In genomic region chr5:97553829-97554452, GRCh38 we compare ENCODE assay signal across 1 cellular context.
TF ChIP-seq lines count a peak whose summit lies in the region.

No MANE protein-coding gene starts in this region.

TF ChIP-seq in HepG2, 621 proteins besides CTCF, POLR2A, EP300 and RAD21 (continued from another document):
- TF ChIP-seq ZBTB25 (CRISPR knock-in tag; IDR thresholded peaks at IDR 0.05) (no peak), ZNF580 (CRISPR knock-in tag; IDR thresholded peaks at IDR 0.05; ENCODE audit: borderline replicate concordance, low read depth) (no peak), ZBTB2 (CRISPR knock-in tag; IDR thresholded peaks at IDR 0.05; ENCODE audit: low read depth) (no peak), POLR2AphosphoS2 (IDR thresholded peaks at IDR 0.05; ENCODE audit: low read depth, low read length) (no peak)
TF ChIP-seq in HepG2: peak in this region for 1.
